ENCODE assay signal across 2 cellular contexts in genomic region chr5:160249570-160249969, GRCh38. TPM values are rescaled to one million over a fixed set of nuclear protein-coding genes. Genes with fewer than 3 reads are reported as not detected.
"Had no signal": no experiment of that assay in that cellular context is flagged by ENCODE, and none has a peak within 500 bp of the region (broad histone marks: within the 10 kb centered on the region; RNA-seq: fewer than 3 reads in every experiment).

No MANE protein-coding gene starts in this region.

RNA-seq across cellular contexts. Expression of gene FABP6, which starts 20.3 kb away (rescaled TPM):
- total RNA-seq: PC-3, SJSA1 had no signal
